9 cellular contexts compared by ENCODE assay signal in genomic region chr7:151877911-151878835, GRCh38. TPM values are rescaled to one million over a fixed set of nuclear protein-coding genes. Genes with fewer than 3 reads are reported as not detected.
A peak's percentile ranks its signal among the peaks of the same experiment; 100 is the strongest.
DNase-seq lines count a peak whose midpoint lies in the region; ATAC-seq and TF ChIP-seq lines count a peak whose summit lies in the region.
"Had no signal": no experiment of that assay in that cellular context is flagged by ENCODE, and none has a peak within 500 bp of the region (broad histone marks: within the 10 kb centered on the region; RNA-seq: fewer than 3 reads in every experiment).

No MANE protein-coding gene starts in this region.

- no peak overlapping the region for H3K9ac ChIP-seq in muscle layer of colon (ENCODE audit: low read length)

- H3K4me1 ChIP-seq in muscle layer of colon (ENCODE audit: insufficient read depth, low read length) (peaks cover 18% of the 10 kb centered on the region), upper lobe of right lung (peaks cover 13% of the 10 kb centered on the region)

- H3K27me3 Mint-ChIP-seq in activated naive CD4-positive, alpha-beta T cell treated with anti-CD3 and anti-CD28 coated beads, Interleukin-2, amount 10 ng/mL, durations not matched to agents 7 days and 5 days: peaks cover 42% of the 10 kb centered on the region
- H3K27me3 Mint-ChIP-seq in chondrocyte (ENCODE audit: low read depth): peaks cover 24% of the 10 kb centered on the region

- CTCF ChIA-PET in activated naive CD4-positive, alpha-beta T cell treated with anti-CD3 and anti-CD28 coated beads, Interleukin-2, amount 10 ng/mL, durations not matched to agents 7 days and 5 days (lab: Charles Lee): no interaction called here

- H3K4me3 Mint-ChIP-seq in activated naive CD4-positive, alpha-beta T cell treated with anti-CD3 and anti-CD28 coated beads, Interleukin-2, amount 10 ng/mL, durations not matched to agents 7 days and 5 days: peak overlapping the region; percentile 94
- peak overlapping the region; percentile 52 for H3K4me3 Mint-ChIP-seq in chondrocyte (ENCODE audit: unreplicated experiment)

- TF ChIP-seq CTCF in chondrocyte (IDR thresholded peaks at IDR 0.05): peak; percentile 1
- no peak for TF ChIP-seq CTCF in upper lobe of right lung (IDR thresholded peaks at IDR 0.05)

- H3K4me3 ChIP-seq in muscle layer of colon (ENCODE audit: low read depth in 1 of 2, low read length in 2 of 2): peak overlapping the region; percentile 86 to 88
- H3K4me3 ChIP-seq in upper lobe of right lung: peak overlapping the region; percentile 91

- no peaks in the 10 kb centered on the region for H3K9me3 Mint-ChIP-seq in activated naive CD4-positive, alpha-beta T cell treated with anti-CD3 and anti-CD28 coated beads, Interleukin-2, amount 10 ng/mL, durations not matched to agents 7 days and 5 days
- H3K9me3 Mint-ChIP-seq in chondrocyte (ENCODE audit: low read depth): no peaks in the 10 kb centered on the region

- H3K4me1 Mint-ChIP-seq in activated naive CD4-positive, alpha-beta T cell treated with anti-CD3 and anti-CD28 coated beads, Interleukin-2, amount 10 ng/mL, durations not matched to agents 7 days and 5 days: peaks cover 11% of the 10 kb centered on the region
- peaks cover 11% of the 10 kb centered on the region for H3K4me1 Mint-ChIP-seq in chondrocyte (ENCODE audit: low read depth)

- H3K27ac ChIP-seq in muscle layer of colon (ENCODE audit: low read depth, low read length) (no peak overlapping the region), upper lobe of right lung (peak overlapping the region; percentile 95)

- H3K36me3 Mint-ChIP-seq in activated naive CD4-positive, alpha-beta T cell treated with anti-CD3 and anti-CD28 coated beads, Interleukin-2, amount 10 ng/mL, durations not matched to agents 7 days and 5 days: peaks cover 1% of the 10 kb centered on the region
- H3K36me3 Mint-ChIP-seq in chondrocyte (ENCODE audit: low read depth): no peaks in the 10 kb centered on the region

- H3K27ac Mint-ChIP-seq in activated naive CD4-positive, alpha-beta T cell treated with anti-CD3 and anti-CD28 coated beads, Interleukin-2, amount 10 ng/mL, durations not matched to agents 7 days and 5 days: no peak overlapping the region
- H3K27ac Mint-ChIP-seq in chondrocyte (ENCODE audit: unreplicated experiment): no peak overlapping the region

- DNase-seq in activated naive CD4-positive, alpha-beta T cell treated with anti-CD3 and anti-CD28 coated beads, Interleukin-2, amount 10 ng/mL, durations not matched to agents 7 days and 5 days: no peak
- no peak for DNase-seq in activated naive CD4-positive, alpha-beta T cell treated with anti-CD3 and anti-CD28 coated beads, Interleukin-2, amount 50 U/mL, for 16 hours
- DNase-seq in chondrocyte (ENCODE audit: low spot score): no peak
- no peak for DNase-seq in upper lobe of right lung
- DNase-seq in activated gamma-delta T cell treated with Interleukin-2 at 50 U/mL for 16 hours: no peak

- no peaks in the 10 kb centered on the region for H3K9me3 ChIP-seq in muscle layer of colon (ENCODE audit: low read length)
- no peaks in the 10 kb centered on the region for H3K9me3 ChIP-seq in upper lobe of right lung
- H3K9me3 ChIP-seq: MG63 had no signal

- no peak for ATAC-seq in upper lobe of right lung
- ATAC-seq in HG03378 (IDR thresholded peaks at IDR 0.05; ENCODE audit: unreplicated experiment): no peak
- no peak for ATAC-seq in GM19035 (IDR thresholded peaks at IDR 0.05; ENCODE audit: unreplicated experiment)

- H3K27me3 ChIP-seq in muscle layer of colon (ENCODE audit: control insufficient read depth in 1 of 2, insufficient read depth in 2 of 2, low read length in 2 of 2) (peaks cover 0 to 10% of the 10 kb centered on the region in 2 donors), upper lobe of right lung (no peaks in the 10 kb centered on the region)

- intact Hi-C loops in upper lobe of right lung (cut with DNase I): no loop called here

- H3K36me3 ChIP-seq in muscle layer of colon (ENCODE audit: insufficient read depth, low read length): no peaks in the 10 kb centered on the region
- H3K36me3 ChIP-seq in upper lobe of right lung: no peaks in the 10 kb centered on the region
- H3K36me3 ChIP-seq: MG63 had no signal

RNA-seq across cellular contexts. Expression of gene PRKAG2, which starts 1.3 kb away (rescaled TPM):
- 16.1 to 35.4 TPM (median 33.6 TPM) in 3 replicates for total RNA-seq in chondrocyte
- total RNA-seq in upper lobe of right lung: 35.6 TPM
